In genomic region chr10:62047960-62048383, GRCh38 we compare ENCODE assay signal across 8 cellular contexts.
DNase-seq lines count a peak whose midpoint lies in the region; ATAC-seq and TF ChIP-seq lines count a peak whose summit lies in the region.

No MANE protein-coding gene starts in this region.

- no peaks in the 10 kb centered on the region for H3K9me2 ChIP-seq in GM23248 (ENCODE audit: insufficient read depth)

- no peaks in the 10 kb centered on the region; the same call in 1 of the 2 replicates for H4K20me1 ChIP-seq in GM23248 (ENCODE audit: insufficient read depth)

- H3K27ac ChIP-seq in GM23248 (peak overlapping the region; percentile 91), spleen (peak overlapping the region; percentile 60 to 90 (median 87))

- no peaks in the 10 kb centered on the region for H3K9me3 ChIP-seq in GM23248 (ENCODE audit: low read depth)
- H3K9me3 ChIP-seq in spleen = no peaks in the 10 kb centered on the region

- H3K4me3 ChIP-seq in GM23248 (peak overlapping the region; percentile 94; the same call in 1 of the 2 replicates), fibroblast of pulmonary artery (replicated peaks; ENCODE audit: low read depth, low read length) (no peak overlapping the region), spleen (peak overlapping the region in 1 of 8 donors; percentile 65)

- peak overlapping the region; percentile 98 for H3K9ac ChIP-seq in GM23248

- intact Hi-C loops in spleen (cut with DNase I; ENCODE audit: low total_unique reads) = no loop called here

- in situ Hi-C loops in GM23248 (cut with MboI) = loop anchor here (10.0 to 25.0 kb wide), 3 partner anchors 143 to 764 kb away; partner anchors contain the start of genes ADO, ARID5B and EGR2

- 75 to 78% methylated on average over 2 of the region's 2 CpGs for WGBS in GM23248 (ENCODE audit: low coverage in 1 of 2, low lambda C conversion rate in 2 of 2, missing lambda C conversion rate in 2 of 2), 2 experiments
- WGBS in spleen, 5 donors = 35 to 65% (median 44%) methylated on average over 2 of the region's 2 CpGs

- DNase-seq in GM23248 = peak; percentile 73
- peak; percentile 37 for DNase-seq in activated CD4-positive, alpha-beta T cell treated with anti-CD3 and anti-CD28 coated beads, Interleukin-2, amount 50 U/mL, for 1 hour
- DNase-seq in fibroblast of pulmonary artery (ENCODE audit: low read depth) = peak; percentile 62
- DNase-seq in spleen = no peak
- no peak for DNase-seq in iPS-NIHi11 (ENCODE audit: low spot score)
- no peak for DNase-seq in NCI-H2196 treated with DMSO at 0.1 percent for 48 hours (lab: John Stamatoyannopoulos, UW; ENCODE audit: unreplicated experiment)

- TF ChIP-seq CTCF in fibroblast of pulmonary artery (IDR thresholded peaks at IDR 0.05; ENCODE audit: low read length, missing control alignments) = no peak
- TF ChIP-seq CTCF in spleen (IDR thresholded peaks at IDR 0.05 in 8 of 11, conservative IDR thresholded peaks at IDR 0.05 in 3 of 11) = no peak

- no peak for ATAC-seq in HG03520 (IDR thresholded peaks at IDR 0.05; ENCODE audit: unreplicated experiment)
- no peak for ATAC-seq in HG03175 (IDR thresholded peaks at IDR 0.05; ENCODE audit: unreplicated experiment)

- peak overlapping the region; percentile 87 for H3K4me2 ChIP-seq in GM23248 (ENCODE audit: unreplicated experiment)

- peaks cover 73% of the 10 kb centered on the region for H3K79me2 ChIP-seq in GM23248 (ENCODE audit: insufficient read depth)

- H3K36me3 ChIP-seq in GM23248 (ENCODE audit: low read depth) (peaks cover 23% of the 10 kb centered on the region), spleen (peaks cover 0 to 19% (median 10%) of the 10 kb centered on the region in 6 donors)

- H3K27me3 ChIP-seq in GM23248 (replicated peaks; ENCODE audit: insufficient read depth) (no peaks in the 10 kb centered on the region), spleen (replicated peaks in 1 of 7) (no peaks in the 10 kb centered on the region)

- TF ChIP-seq POLR2A in spleen (IDR thresholded peaks at IDR 0.05) = no peak

- no peak overlapping the region for H2AFZ ChIP-seq in GM23248

- H3F3A ChIP-seq in GM23248 (ENCODE audit: insufficient read depth) = peaks cover 88% of the 10 kb centered on the region

- H3K4me1 ChIP-seq in GM23248 (ENCODE audit: insufficient read depth) = peaks cover 77% of the 10 kb centered on the region
- peaks cover 46 to 100% (median 88%) of the 10 kb centered on the region in 6 donors for H3K4me1 ChIP-seq in spleen

Comparison
In these comparisons a context has a peak if more than half of its experiments do, and no peak if none do; other contexts are left out.
1. DNase-seq: peak in GM23248 (single experiment), activated CD4-positive, alpha-beta T cell treated with anti-CD3 and anti-CD28 coated beads, Interleukin-2, amount 50 U/mL, for 1 hour (single experiment) and fibroblast of pulmonary artery (single experiment); none in spleen (single experiment), iPS-NIHi11 (single experiment) and NCI-H2196 treated with DMSO at 0.1 percent for 48 hours (single experiment).